7 cellular contexts compared by ENCODE assay signal in the genomic region with DNA sequence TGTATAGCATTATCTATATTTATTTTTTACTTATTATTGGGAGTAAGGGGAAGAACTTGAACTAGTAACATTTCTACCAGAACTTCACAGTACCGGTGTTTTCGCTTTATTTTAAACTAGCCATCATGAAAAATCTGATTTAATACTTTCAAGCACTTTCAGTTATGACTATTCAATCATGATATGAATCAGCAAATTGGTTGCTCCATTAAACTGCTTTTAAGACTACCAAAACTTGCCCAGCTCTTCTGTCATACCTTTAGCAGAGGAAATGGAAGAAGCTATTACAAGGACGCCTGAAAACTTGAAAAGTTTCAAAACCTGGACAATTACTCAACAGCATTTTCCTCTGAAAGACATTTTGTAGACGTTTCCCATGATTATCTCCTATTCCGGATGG. TPM values are rescaled to one million over a fixed set of nuclear protein-coding genes. Genes with fewer than 3 reads are reported as not detected.
DNase-seq lines count a peak whose midpoint lies in the region; ATAC-seq, FAIRE-seq and TF ChIP-seq lines count a peak whose summit lies in the region.

No MANE protein-coding gene starts in this region.

- TF ChIP-seq POLR2A in spleen (IDR thresholded peaks at IDR 0.05): no peak
- TF ChIP-seq POLR2A in H54 (IDR thresholded peaks at IDR 0.05; ENCODE audit: low read depth, low read length): no peak

- peak overlapping the region; percentile 82 for H3K4me3 ChIP-seq in fibroblast of villous mesenchyme (ENCODE audit: low read depth, low read length)
- H3K4me3 ChIP-seq in spleen: peak overlapping the region in 7 of 8 donors; percentile 57 to 86 (median 80)

- DNase-seq in fibroblast of villous mesenchyme (ENCODE audit: low read depth) (no peak), spleen (no peak), EL (no peak), NCI-H187 (lab: John Stamatoyannopoulos, UW) (no peak), H54 (ENCODE audit: insufficient read length, low spot score) (no peak)

- no peaks in the 10 kb centered on the region for H3K9me3 ChIP-seq in spleen

- H3K36me3 ChIP-seq in spleen: no peaks in the 10 kb centered on the region

- H3K27me3 ChIP-seq in spleen (replicated peaks in 1 of 7): no peaks in the 10 kb centered on the region

- ATAC-seq in GM18907 (IDR thresholded peaks at IDR 0.05; ENCODE audit: unreplicated experiment) (peak; percentile 33), SK-N-SH treated with all-trans-retinoic acid at 6 μM for 48 hours (no peak)

- WGBS in spleen, 5 donors: 40 to 64% (median 47%) methylated on average over 5 of the region's 5 CpGs

- peaks cover 18 to 81% (median 59%) of the 10 kb centered on the region in 6 donors for H3K4me1 ChIP-seq in spleen

- intact Hi-C loops in spleen (cut with DNase I; ENCODE audit: low total_unique reads): no loop called here

- FAIRE-seq in H54 (lab: Jason Lieb, UNC): no peak

- peak overlapping the region; percentile 60 to 93 (median 88) for H3K27ac ChIP-seq in spleen

- TF ChIP-seq CTCF in fibroblast of villous mesenchyme (IDR thresholded peaks at IDR 0.05; ENCODE audit: insufficient read depth, low read depth, low read length): no peak
- no peak for TF ChIP-seq CTCF in spleen (IDR thresholded peaks at IDR 0.05 in 8 of 11, conservative IDR thresholded peaks at IDR 0.05 in 3 of 11)

TF ChIP-seq in SK-N-SH treated with all-trans-retinoic acid at 6 μM for 48 hours, 23 proteins besides CTCF, POLR2A, EP300 and RAD21:
- TF ChIP-seq SNAI2 (CRISPR knock-in tag; IDR thresholded peaks at IDR 0.05): no peak
- TF ChIP-seq ESRRG (CRISPR knock-in tag; IDR thresholded peaks at IDR 0.05): no peak
- peak; percentile 75 for TF ChIP-seq ISL1 (CRISPR knock-in tag; IDR thresholded peaks at IDR 0.05)

RNA-seq across cellular contexts. Expression of gene JAZF1, which starts 2.1 kb away (rescaled TPM):
- total RNA-seq in fibroblast of villous mesenchyme (32.9 and 38.4 TPM in 2 replicates), spleen (10 to 100 TPM; 22.4 to 33.8 (median 28.5) TPM)
- 10 to 100 TPM; 13.5 to 16.4 (median 15.6) TPM for polyA plus RNA-seq in spleen
